26 cellular contexts compared by ENCODE assay signal in genomic region chr6:163743796-163744195, GRCh38.
DNase-seq lines count a peak whose midpoint lies in the region; ATAC-seq and TF ChIP-seq lines count a peak whose summit lies in the region.
"Had no signal": no experiment of that assay in that cellular context is flagged by ENCODE, and none has a peak within 500 bp of the region (broad histone marks: within the 10 kb centered on the region; RNA-seq: fewer than 3 reads in every experiment).

No MANE protein-coding gene starts in this region.

- peaks cover 12 to 26% of the 10 kb centered on the region in 2 donors for H3K4me1 Mint-ChIP-seq in immature natural killer cell
- no peaks in the 10 kb centered on the region for H3K4me1 Mint-ChIP-seq in naive thymus-derived CD8-positive, alpha-beta T cell
- H3K4me1 Mint-ChIP-seq: CD4-positive, alpha-beta memory T cell; CD4-positive, CD25-positive, alpha-beta regulatory T cell had no signal

- no peak for TF ChIP-seq CTCF in IMR-90 (conservative IDR thresholded peaks at IDR 0.05; ENCODE audit: low read depth, low read length)

- no peak overlapping the region for H2AFZ ChIP-seq in IMR-90 (replicated peaks; ENCODE audit: low read length, poor library complexity)
- H2AFZ ChIP-seq in mesenchymal stem cell (ENCODE audit: low read depth, low read length): no peak overlapping the region
- no peak overlapping the region for H2AFZ ChIP-seq in neuronal stem cell (ENCODE audit: low read length)

- no peak overlapping the region for H3K4me2 ChIP-seq in IMR-90 (ENCODE audit: low read depth, low read length)
- no peak overlapping the region for H3K4me2 ChIP-seq in mesenchymal stem cell (ENCODE audit: low read length, poor library complexity, severe bottlenecking)
- no peak overlapping the region for H3K4me2 ChIP-seq in neuronal stem cell (ENCODE audit: insufficient read depth, low read length, poor library complexity, severe bottlenecking)
- H3K4me2 ChIP-seq: BLaER1 had no signal

- no peak for TF ChIP-seq RAD21 in IMR-90 (IDR thresholded peaks at IDR 0.05; ENCODE audit: low read length)

- H2BK5ac ChIP-seq in IMR-90 (ENCODE audit: low read depth, low read length, poor library complexity, severe bottlenecking) (no peak overlapping the region), mesenchymal stem cell (ENCODE audit: low read depth, low read length, poor library complexity, severe bottlenecking) (no peak overlapping the region), neuronal stem cell (ENCODE audit: low read length) (no peak overlapping the region)

- peaks cover 3% of the 10 kb centered on the region; the same call in 1 of the 2 replicates for H3K9me1 ChIP-seq in IMR-90 (ENCODE audit: insufficient read depth, low read length)

- no peak overlapping the region for H2AK9ac ChIP-seq in IMR-90 (replicated peaks; ENCODE audit: low read depth, low read length, poor library complexity)

- H2BK20ac ChIP-seq in IMR-90 (ENCODE audit: low read depth, low read length): no peak overlapping the region

- H3K79me1 ChIP-seq in IMR-90 (ENCODE audit: low read depth in 1 of 2, low read length in 2 of 2) (no peaks in the 10 kb centered on the region), mesenchymal stem cell (replicated peaks; ENCODE audit: low read length, poor library complexity, severe bottlenecking) (no peaks in the 10 kb centered on the region), neuronal stem cell (ENCODE audit: low read depth, low read length) (no peaks in the 10 kb centered on the region)

- no peaks in the 10 kb centered on the region for H3K36me3 Mint-ChIP-seq in immature natural killer cell
- H3K36me3 Mint-ChIP-seq in naive thymus-derived CD8-positive, alpha-beta T cell: no peaks in the 10 kb centered on the region
- H3K36me3 Mint-ChIP-seq: CD14-positive monocyte; CD4-positive, alpha-beta memory T cell; CD4-positive, CD25-positive, alpha-beta regulatory T cell; CD8-positive, alpha-beta memory T cell had no signal

- dilution Hi-C loops in IMR-90 (cut with HindIII; ENCODE audit: low sequenced_read_pairs, unreplicated experiment): no loop called here

- intact Hi-C loops in IMR-90 (cut with micrococcal nuclease) (no loop called here), posterior vena cava (cut with DNase I) (no loop called here)

- POLR2A ChIA-PET in IMR-90 (lab: Charles Lee; ENCODE audit: unreplicated experiment): no interaction called here
- POLR2A ChIA-PET in naive thymus-derived CD8-positive, alpha-beta T cell (lab: Charles Lee): no interaction called here

- H3K36me3 ChIP-seq in IMR-90 (ENCODE audit: control insufficient read depth, insufficient read depth, low read length): no peaks in the 10 kb centered on the region
- H3K36me3 ChIP-seq in mesenchymal stem cell (ENCODE audit: control insufficient read depth in 1 of 2, insufficient read depth in 2 of 2, low read depth in 1 of 2, low read length in 2 of 2): no peaks in the 10 kb centered on the region
- no peaks in the 10 kb centered on the region for H3K36me3 ChIP-seq in neuronal stem cell (replicated peaks in 1 of 2; ENCODE audit: control insufficient read depth in 2 of 2, insufficient read depth in 2 of 2, low read length in 2 of 2)
- H3K36me3 ChIP-seq: BE2C, BLaER1 had no signal

- ATAC-seq in IMR-90 (ENCODE audit: low read depth): no peak
- no peak for ATAC-seq in HG03469 (IDR thresholded peaks at IDR 0.05; ENCODE audit: unreplicated experiment)
- no peak for ATAC-seq in naive thymus-derived CD8-positive, alpha-beta T cell
- ATAC-seq: GM12878 had no signal

- DNase-seq in IMR-90: no peak
- DNase-seq in mesenchymal stem cell: no peak
- DNase-seq in neuronal stem cell (ENCODE audit: low spot score): no peak
- peak; percentile 76 for DNase-seq in posterior vena cava (ENCODE audit: low spot score)
- DNase-seq in immature natural killer cell: no peak
- DNase-seq in naive thymus-derived CD8-positive, alpha-beta T cell: no peak
- no peak for DNase-seq in T-helper 2 cell
- DNase-seq: 8988T; ACHN; BE2C; C1 segment of cervical spinal cord; CD4-positive, alpha-beta memory T cell; CD4-positive, CD25-positive, alpha-beta regulatory T cell; CD8-positive, alpha-beta memory T cell; COR-L47; DMS 273 treated with DMSO at 0.1 percent for 48 hours; DMS153; DMS53; DMS79; DND-41; EL; GDM1 had no signal

- H4K91ac ChIP-seq in IMR-90 (ENCODE audit: insufficient read depth, low read depth, low read length): no peak overlapping the region
- H4K91ac ChIP-seq in mesenchymal stem cell (ENCODE audit: low read length): no peak overlapping the region
- no peak overlapping the region for H4K91ac ChIP-seq in neuronal stem cell (ENCODE audit: low read depth, low read length, poor library complexity)

- H3K9me3 ChIP-seq in IMR-90 (ENCODE audit: control insufficient read depth, insufficient read depth, low read length): no peaks in the 10 kb centered on the region
- H3K9me3 ChIP-seq in mesenchymal stem cell (ENCODE audit: control insufficient read depth, low read length): no peaks in the 10 kb centered on the region
- peaks cover 0 to 3% of the 10 kb centered on the region in 2 donors for H3K9me3 ChIP-seq in neuronal stem cell (replicated peaks in 1 of 2; ENCODE audit: control insufficient read depth in 2 of 2, insufficient read depth in 1 of 2, low read depth in 1 of 2, low read length in 2 of 2)
- H3K9me3 ChIP-seq: BE2C had no signal

- H2BK15ac ChIP-seq in IMR-90 (ENCODE audit: low read depth, low read length) (no peak overlapping the region), mesenchymal stem cell (ENCODE audit: low read depth, poor library complexity, severe bottlenecking) (no peak overlapping the region), neuronal stem cell (ENCODE audit: low read length) (peak overlapping the region; percentile 79)

- TF ChIP-seq POLR2A in IMR-90 (IDR thresholded peaks at IDR 0.05; ENCODE audit: low read depth, low read length): no peak

- H3K14ac ChIP-seq in IMR-90 (replicated peaks; ENCODE audit: low read depth, low read length): no peak overlapping the region
- H3K14ac ChIP-seq in mesenchymal stem cell (ENCODE audit: low read length in 2 of 2): peak overlapping the region in 1 of 2 experiments; percentile 69
- no peak overlapping the region for H3K14ac ChIP-seq in neuronal stem cell (ENCODE audit: low read length)

- WGBS in IMR-90 (ENCODE audit: extremely low coverage in 2 of 2, insufficient read length in 1 of 2), 2 experiments: 90% methylated on average over 2 of the region's 4 CpGs; no CpG with 5 or more reads in 1 of the 2 experiments
- 97% methylated on average over 4 of the region's 4 CpGs for WGBS in mesenchymal stem cell
- no CpG with 5 or more reads among the region's 4 CpGs for WGBS in neuronal stem cell (ENCODE audit: extremely low coverage in 2 of 2, insufficient read length in 2 of 2, insufficient replicate concordance in 1 of 2), 2 donors

- BruUV-seq in IMR-90 (replicated peaks; lab: Mats Ljungman, UMichigan): no TSS peak

- H3K4me1 ChIP-seq in IMR-90 (ENCODE audit: control insufficient read depth, insufficient read depth, low read length) (peaks cover 4% of the 10 kb centered on the region), mesenchymal stem cell (ENCODE audit: control insufficient read depth, insufficient read depth, low read depth, low read length) (peaks cover 14% of the 10 kb centered on the region), neuronal stem cell (ENCODE audit: control insufficient read depth in 2 of 2, insufficient read depth in 1 of 2, low read depth in 1 of 2, low read length in 2 of 2) (peaks cover 8 to 12% of the 10 kb centered on the region in 2 donors)

- H3K23ac ChIP-seq in IMR-90 (ENCODE audit: low read depth, low read length): no peak overlapping the region
- no peak overlapping the region for H3K23ac ChIP-seq in mesenchymal stem cell (ENCODE audit: low read length in 2 of 2)
- no peak overlapping the region for H3K23ac ChIP-seq in neuronal stem cell (ENCODE audit: low read depth, low read length, poor library complexity)

- no peaks in the 10 kb centered on the region for H3K9me3 Mint-ChIP-seq in immature natural killer cell
- H3K9me3 Mint-ChIP-seq in naive thymus-derived CD8-positive, alpha-beta T cell: no peaks in the 10 kb centered on the region
- H3K9me3 Mint-ChIP-seq: CD8-positive, alpha-beta memory T cell had no signal

- no peak overlapping the region for H3K4me3 Mint-ChIP-seq in immature natural killer cell
- no peak overlapping the region for H3K4me3 Mint-ChIP-seq in naive thymus-derived CD8-positive, alpha-beta T cell
- H3K4me3 Mint-ChIP-seq: CD14-positive monocyte; CD4-positive, alpha-beta memory T cell; CD4-positive, CD25-positive, alpha-beta regulatory T cell; CD8-positive, alpha-beta memory T cell had no signal

- H3K4me3 ChIP-seq in IMR-90 (ENCODE audit: insufficient read depth, low read depth, low read length) (no peak overlapping the region), mesenchymal stem cell (ENCODE audit: insufficient read depth in 1 of 2, low read depth in 1 of 2, low read length in 2 of 2) (no peak overlapping the region), neuronal stem cell (ENCODE audit: low read length in 2 of 2) (no peak overlapping the region)
- H3K4me3 ChIP-seq: BLaER1, GM12878 had no signal

- H3K56ac ChIP-seq in IMR-90 (ENCODE audit: extremely low read depth, insufficient read depth, low read length): no peak overlapping the region

- H3K18ac ChIP-seq in IMR-90 (ENCODE audit: low read depth, low read length): no peak overlapping the region
- H3K18ac ChIP-seq in mesenchymal stem cell (ENCODE audit: low read depth in 1 of 2, low read length in 2 of 2): peak overlapping the region in 1 of 2 experiments; percentile 3
- H3K18ac ChIP-seq in neuronal stem cell (ENCODE audit: low read length): peak overlapping the region; percentile 56

- H3K9ac ChIP-seq in IMR-90 (ENCODE audit: low read depth, low read length): no peak overlapping the region
- no peak overlapping the region for H3K9ac ChIP-seq in mesenchymal stem cell (ENCODE audit: low read length)
- H3K9ac ChIP-seq in neuronal stem cell (ENCODE audit: low read depth, low read length, poor library complexity): no peak overlapping the region
- H3K9ac ChIP-seq: BLaER1 had no signal

- no peaks in the 10 kb centered on the region for H4K20me1 ChIP-seq in IMR-90 (ENCODE audit: insufficient read depth, low read length)

- peaks cover 2% of the 10 kb centered on the region; the same call in 1 of the 2 replicates for H3K27me3 ChIP-seq in IMR-90 (ENCODE audit: control insufficient read depth, insufficient read depth, low read length)
- H3K27me3 ChIP-seq in mesenchymal stem cell (ENCODE audit: control insufficient read depth in 1 of 2, insufficient read depth in 1 of 2, low read length in 2 of 2): peaks cover 0 to 5% of the 10 kb centered on the region in 2 experiments
- H3K27me3 ChIP-seq in neuronal stem cell (ENCODE audit: control insufficient read depth in 3 of 3, insufficient read depth in 3 of 3, low read depth in 1 of 3, low read length in 3 of 3): no peaks in the 10 kb centered on the region
- H3K27me3 ChIP-seq: BE2C, BLaER1 had no signal

- H3K4ac ChIP-seq in IMR-90 (ENCODE audit: low read depth, low read length): no peak overlapping the region; the same call in 1 of the 2 replicates
- H3K4ac ChIP-seq in mesenchymal stem cell (ENCODE audit: low read depth in 1 of 2, low read length in 2 of 2): no peak overlapping the region
- no peak overlapping the region for H3K4ac ChIP-seq in neuronal stem cell (ENCODE audit: low read length)

- H2BK120ac ChIP-seq in IMR-90 (ENCODE audit: low read depth, low read length): peak overlapping the region; percentile 7; the same call in 1 of the 2 replicates
- H2BK120ac ChIP-seq in mesenchymal stem cell (ENCODE audit: low read depth, low read length): no peak overlapping the region
- H2BK120ac ChIP-seq in neuronal stem cell (ENCODE audit: low read depth, low read length): no peak overlapping the region

- H3K27ac ChIP-seq in IMR-90 (ENCODE audit: insufficient read depth, low read length) (no peak overlapping the region), mesenchymal stem cell (ENCODE audit: low read length, poor library complexity, severe bottlenecking) (no peak overlapping the region), neuronal stem cell (replicated peaks; ENCODE audit: low read length) (no peak overlapping the region)
- H3K27ac ChIP-seq: BLaER1 had no signal

- in situ Hi-C loops in IMR-90 (cut with MboI; ENCODE audit: low sequenced_read_pairs): no loop called here

- H2BK12ac ChIP-seq in mesenchymal stem cell (ENCODE audit: low read length in 2 of 2) (peak overlapping the region in 1 of 2 experiments; percentile 52), neuronal stem cell (ENCODE audit: low read length) (peak overlapping the region; percentile 87)

- peaks cover 0 to 2% (median 2%) of the 10 kb centered on the region in 3 donors for H3K27me3 Mint-ChIP-seq in immature natural killer cell (ENCODE audit: low read depth in 3 of 3)
- peaks cover 3 to 26% (median 13%) of the 10 kb centered on the region in 5 donors for H3K27me3 Mint-ChIP-seq in naive thymus-derived CD8-positive, alpha-beta T cell

- CTCF ChIA-PET in IMR-90 (lab: Yijun Ruan, JAX): no interaction called here

- H4K8ac ChIP-seq in IMR-90 (ENCODE audit: low read depth in 2 of 2, low read length in 2 of 2): no peak overlapping the region
- peak overlapping the region; percentile 57 for H4K8ac ChIP-seq in mesenchymal stem cell (ENCODE audit: low read length)
- no peak overlapping the region for H4K8ac ChIP-seq in neuronal stem cell (ENCODE audit: low read depth, low read length)

- H2AK5ac ChIP-seq in IMR-90 (ENCODE audit: low read depth, low read length) (peak overlapping the region; percentile 48; the same call in 1 of the 2 replicates), mesenchymal stem cell (ENCODE audit: low read length, severe bottlenecking) (peak overlapping the region; percentile 58), neuronal stem cell (ENCODE audit: low read depth, low read length) (peak overlapping the region; percentile 92)

- H4K5ac ChIP-seq in IMR-90 (ENCODE audit: low read depth, low read length): no peak overlapping the region

- no peak overlapping the region for H3K27ac Mint-ChIP-seq in immature natural killer cell
- no peak overlapping the region for H3K27ac Mint-ChIP-seq in naive thymus-derived CD8-positive, alpha-beta T cell
- H3K27ac Mint-ChIP-seq: CD4-positive, alpha-beta memory T cell; CD4-positive, CD25-positive, alpha-beta regulatory T cell; CD8-positive, alpha-beta memory T cell had no signal
